ENCODE assay signal across 24 cellular contexts in the genomic region with DNA sequence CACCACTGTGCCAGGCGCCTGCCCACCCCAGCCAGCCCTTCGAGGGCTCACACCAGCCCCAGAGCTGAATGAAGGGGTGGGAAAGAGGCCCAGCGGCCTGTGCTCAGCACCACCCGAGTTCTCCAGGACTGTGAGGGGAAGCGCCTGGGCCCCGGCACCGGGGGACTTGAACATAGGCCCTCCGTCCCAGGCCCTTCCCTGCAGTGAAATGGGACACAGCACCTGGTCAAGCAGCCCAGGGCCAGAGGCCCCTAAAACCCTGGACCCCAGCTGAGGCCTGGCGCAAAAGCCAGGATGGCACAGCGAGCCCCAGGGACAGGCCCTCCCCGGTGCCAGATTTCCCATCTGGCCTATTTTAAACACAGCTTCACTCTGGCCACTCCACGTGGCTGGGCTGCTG. TPM values are rescaled to one million over a fixed set of nuclear protein-coding genes. Genes with fewer than 3 reads are reported as not detected.
DNase-seq lines count a peak whose midpoint lies in the region; FAIRE-seq and TF ChIP-seq lines count a peak whose summit lies in the region.
"Had no signal": no experiment of that assay in that cellular context is flagged by ENCODE, and none has a peak within 500 bp of the region (broad histone marks: within the 10 kb centered on the region; RNA-seq: fewer than 3 reads in every experiment).

No MANE protein-coding gene starts in this region.

- no peak overlapping the region for H3K27ac Mint-ChIP-seq in activated T-cell treated with anti-CD3 and anti-CD28 coated beads, Interleukin-2, amount 50 U/mL, for 24 hours
- H3K27ac Mint-ChIP-seq: CD4-positive, alpha-beta T cell; GM23338; HFFc6 had no signal

- DNase-seq in DMS 273 (lab: John Stamatoyannopoulos, UW; ENCODE audit: unreplicated experiment) (peak; percentile 75), DMS 273 treated with DMSO at 0.1 percent for 48 hours (lab: John Stamatoyannopoulos, UW) (no peak), mesendoderm (no peak), neuronal stem cell (ENCODE audit: low spot score) (no peak), G401 (ENCODE audit: low spot score) (no peak), GM12892 (ENCODE audit: insufficient read length) (no peak)
- no peak for DNase-seq in activated T-cell treated with anti-CD3 and anti-CD28 coated beads, Interleukin-2, amount 50 U/mL, for 24 hours
- DNase-seq: AML-193; Caco-2; CD4-positive, alpha-beta T cell; DND-41; EL; H7; HFFc6; IMR-90 had no signal

- H2BK12ac ChIP-seq in neuronal stem cell (ENCODE audit: low read length) = no peak overlapping the region

- no peak overlapping the region for H2AK5ac ChIP-seq in mesendoderm (ENCODE audit: low read length)
- H2AK5ac ChIP-seq in neuronal stem cell (ENCODE audit: low read depth, low read length) = no peak overlapping the region

- H3K27me3 Mint-ChIP-seq in activated T-cell treated with anti-CD3 and anti-CD28 coated beads, Interleukin-2, amount 50 U/mL, for 24 hours = peaks cover 52% of the 10 kb centered on the region

- H3K79me1 ChIP-seq in mesendoderm (ENCODE audit: low read length) = peaks cover 6% of the 10 kb centered on the region
- peaks cover 26% of the 10 kb centered on the region for H3K79me1 ChIP-seq in neuronal stem cell (ENCODE audit: low read depth, low read length)

- no peak overlapping the region for H3K4me3 Mint-ChIP-seq in activated T-cell treated with anti-CD3 and anti-CD28 coated beads, Interleukin-2, amount 50 U/mL, for 24 hours
- H3K4me3 Mint-ChIP-seq: CD4-positive, alpha-beta T cell; GM23338; HFFc6 had no signal

- peaks cover 0 to 2% of the 10 kb centered on the region in 2 donors for H3K9me3 ChIP-seq in neuronal stem cell (replicated peaks in 1 of 2; ENCODE audit: control insufficient read depth in 2 of 2, insufficient read depth in 1 of 2, low read depth in 1 of 2, low read length in 2 of 2)
- H3K9me3 ChIP-seq: A549, Caco-2 had no signal

- H3K9ac ChIP-seq in mesendoderm (ENCODE audit: low read length) (no peak overlapping the region), neuronal stem cell (ENCODE audit: low read depth, low read length, poor library complexity) (no peak overlapping the region)

- H3K79me2 ChIP-seq in mesendoderm (ENCODE audit: control insufficient read depth, insufficient read depth, low read length) = peaks cover 19% of the 10 kb centered on the region

- no peak overlapping the region for H2BK120ac ChIP-seq in mesendoderm (ENCODE audit: low read depth, low read length)
- H2BK120ac ChIP-seq in neuronal stem cell (ENCODE audit: low read depth, low read length) = no peak overlapping the region

- in situ Hi-C loops in G401 (cut with HindIII; ENCODE audit: low sequenced_read_pairs) = no loop called here

- H3K23ac ChIP-seq in mesendoderm (ENCODE audit: low read length) (no peak overlapping the region), neuronal stem cell (ENCODE audit: low read depth, low read length, poor library complexity) (peak overlapping the region; percentile 73)

- H3K4ac ChIP-seq in mesendoderm (ENCODE audit: low read depth, low read length) (no peak overlapping the region), neuronal stem cell (ENCODE audit: low read length) (no peak overlapping the region)

- no peak overlapping the region for H4K5ac ChIP-seq in mesendoderm (ENCODE audit: low read length)

- H3K56ac ChIP-seq in mesendoderm (ENCODE audit: low read length) = peak overlapping the region; percentile 42

- H3K27ac ChIP-seq in cingulate gyrus (ENCODE audit: low read depth, low read length) (peak overlapping the region; percentile 39), mesendoderm (ENCODE audit: low read depth, low read length) (no peak overlapping the region), neuronal stem cell (replicated peaks; ENCODE audit: low read length) (no peak overlapping the region)
- H3K27ac ChIP-seq: 22Rv1, A549, C4-2B had no signal

- no peak overlapping the region for H2AFZ ChIP-seq in neuronal stem cell (ENCODE audit: low read length)
- H2AFZ ChIP-seq: GM23338 had no signal

- no CpG with 5 or more reads among the region's 12 CpGs for WGBS in mesendoderm (ENCODE audit: extremely low coverage, insufficient coverage, low lambda C conversion rate)
- no CpG with 5 or more reads among the region's 12 CpGs for WGBS in neuronal stem cell (ENCODE audit: extremely low coverage in 2 of 2, insufficient read length in 2 of 2, insufficient replicate concordance in 1 of 2), 2 donors

- no peak overlapping the region for H3K14ac ChIP-seq in neuronal stem cell (ENCODE audit: low read length)

- no peaks in the 10 kb centered on the region for H3K9me3 Mint-ChIP-seq in activated T-cell treated with anti-CD3 and anti-CD28 coated beads, Interleukin-2, amount 50 U/mL, for 24 hours
- H3K9me3 Mint-ChIP-seq: CD4-positive, alpha-beta T cell; GM23338; HFFc6 had no signal

- no peak overlapping the region for H3K18ac ChIP-seq in mesendoderm (ENCODE audit: low read length)
- H3K18ac ChIP-seq in neuronal stem cell (ENCODE audit: low read length) = peak overlapping the region; percentile 33

- H2BK15ac ChIP-seq in mesendoderm (replicated peaks; ENCODE audit: low read depth) = no peak overlapping the region
- H2BK15ac ChIP-seq in neuronal stem cell (ENCODE audit: low read length) = no peak overlapping the region

- H4K91ac ChIP-seq in neuronal stem cell (ENCODE audit: low read depth, low read length, poor library complexity) = no peak overlapping the region

- H3K4me2 ChIP-seq in mesendoderm (ENCODE audit: low read length) (no peak overlapping the region), neuronal stem cell (ENCODE audit: insufficient read depth, low read length, poor library complexity, severe bottlenecking) (no peak overlapping the region)
- H3K4me2 ChIP-seq: A549, GM23338 had no signal

- H3K4me3 ChIP-seq in mesendoderm (ENCODE audit: low read length) (no peak overlapping the region), neuronal stem cell (ENCODE audit: low read length in 2 of 2) (no peak overlapping the region)
- H3K4me3 ChIP-seq: A549, GM23338 had no signal

- FAIRE-seq in GM12892 (lab: Jason Lieb, UNC) = no peak
- FAIRE-seq: A549, D721Med, G401.6, HTR-8/SVneo had no signal

- no peaks in the 10 kb centered on the region for H3K36me3 Mint-ChIP-seq in activated T-cell treated with anti-CD3 and anti-CD28 coated beads, Interleukin-2, amount 50 U/mL, for 24 hours (ENCODE audit: low read depth)

- no peaks in the 10 kb centered on the region for H3K27me3 ChIP-seq in mesendoderm (ENCODE audit: insufficient read depth, low read length, poor library complexity)
- peaks cover 0 to 5% (median 4%) of the 10 kb centered on the region in 3 experiments for H3K27me3 ChIP-seq in neuronal stem cell (ENCODE audit: control insufficient read depth in 3 of 3, insufficient read depth in 3 of 3, low read depth in 1 of 3, low read length in 3 of 3)

- H2BK5ac ChIP-seq in mesendoderm (ENCODE audit: low read length) (no peak overlapping the region), neuronal stem cell (ENCODE audit: low read length) (no peak overlapping the region)

- no peaks in the 10 kb centered on the region for H3K36me3 ChIP-seq in mesendoderm (ENCODE audit: control insufficient read depth, insufficient read depth, low read length)
- H3K36me3 ChIP-seq in neuronal stem cell (replicated peaks in 1 of 2; ENCODE audit: control insufficient read depth in 2 of 2, insufficient read depth in 2 of 2, low read length in 2 of 2) = peaks cover 1 to 45% of the 10 kb centered on the region in 2 donors

- no peak for TF ChIP-seq POLR2A in GM12892 (IDR thresholded peaks at IDR 0.05; ENCODE audit: low read depth, low read length)

- no peaks in the 10 kb centered on the region for H3K4me1 Mint-ChIP-seq in activated T-cell treated with anti-CD3 and anti-CD28 coated beads, Interleukin-2, amount 50 U/mL, for 24 hours (ENCODE audit: low read depth)

- no peaks in the 10 kb centered on the region for H3K4me1 ChIP-seq in mesendoderm (ENCODE audit: control insufficient read depth, low read depth, low read length)
- peaks cover 17 to 55% of the 10 kb centered on the region in 2 donors for H3K4me1 ChIP-seq in neuronal stem cell (ENCODE audit: control insufficient read depth in 2 of 2, insufficient read depth in 1 of 2, low read depth in 1 of 2, low read length in 2 of 2)

- H4K8ac ChIP-seq in mesendoderm (ENCODE audit: low read depth, low read length) (no peak overlapping the region), neuronal stem cell (ENCODE audit: low read depth, low read length) (peak overlapping the region; percentile 3)

RNA-seq across cellular contexts. Expression of a gene that starts 4.0 kb away (rescaled TPM):
- polyA plus RNA-seq in mesendoderm (2013, experiment 1 of 2) = 20.9 TPM
- polyA plus RNA-seq in mesendoderm (2013, experiment 2 of 2) = 20.4 TPM
- 79.3 TPM for polyA plus RNA-seq in neuronal stem cell (2013, experiment 1 of 2)
- 73.4 TPM for polyA plus RNA-seq in neuronal stem cell (2013, experiment 2 of 2)
- 133 and 160 TPM in 2 replicates for total RNA-seq in G401 (2014; rRNA removed; shearing (Covaris generic))
- polyA plus RNA-seq in GM12892 (2012; ENCODE audit: missing spikeins) = 2.7 TPM
- total RNA-seq: CD4-positive, alpha-beta T cell; HFFc6; IMR-90 had no signal
- polyA plus RNA-seq: BJ had no signal

RNA-seq across cellular contexts. Expression of a gene that starts 30.5 kb away (rescaled TPM):
- 8.6 TPM for polyA plus RNA-seq in mesendoderm (2013, experiment 1 of 2)
- polyA plus RNA-seq in mesendoderm (2013, experiment 2 of 2) = 9.6 TPM
- polyA plus RNA-seq in neuronal stem cell (2013, experiment 1 of 2) = 0.57 TPM
- 0.96 TPM for polyA plus RNA-seq in neuronal stem cell (2013, experiment 2 of 2)
- total RNA-seq in G401 (2014; rRNA removed; shearing (Covaris generic)) = 47.5 and 58.1 TPM in 2 replicates
- polyA plus RNA-seq in GM12892 (2012; ENCODE audit: missing spikeins) = 1.2 TPM

RNA-seq across cellular contexts. Expression of a gene that starts 52.1 kb away (rescaled TPM):
- polyA plus RNA-seq in mesendoderm (2013, experiment 1 of 2) = 145 TPM
- polyA plus RNA-seq in mesendoderm (2013, experiment 2 of 2) = 147 TPM
- 310 TPM for polyA plus RNA-seq in neuronal stem cell (2013, experiment 1 of 2)
- 296 TPM for polyA plus RNA-seq in neuronal stem cell (2013, experiment 2 of 2)
- total RNA-seq in G401 (2014; rRNA removed; shearing (Covaris generic)) = 31.9 and 38.0 TPM in 2 replicates
- 15.9 TPM for polyA plus RNA-seq in GM12892 (2012; ENCODE audit: missing spikeins)
